Comparison of ENCODE assay signal across 13 cellular contexts in the genomic region with DNA sequence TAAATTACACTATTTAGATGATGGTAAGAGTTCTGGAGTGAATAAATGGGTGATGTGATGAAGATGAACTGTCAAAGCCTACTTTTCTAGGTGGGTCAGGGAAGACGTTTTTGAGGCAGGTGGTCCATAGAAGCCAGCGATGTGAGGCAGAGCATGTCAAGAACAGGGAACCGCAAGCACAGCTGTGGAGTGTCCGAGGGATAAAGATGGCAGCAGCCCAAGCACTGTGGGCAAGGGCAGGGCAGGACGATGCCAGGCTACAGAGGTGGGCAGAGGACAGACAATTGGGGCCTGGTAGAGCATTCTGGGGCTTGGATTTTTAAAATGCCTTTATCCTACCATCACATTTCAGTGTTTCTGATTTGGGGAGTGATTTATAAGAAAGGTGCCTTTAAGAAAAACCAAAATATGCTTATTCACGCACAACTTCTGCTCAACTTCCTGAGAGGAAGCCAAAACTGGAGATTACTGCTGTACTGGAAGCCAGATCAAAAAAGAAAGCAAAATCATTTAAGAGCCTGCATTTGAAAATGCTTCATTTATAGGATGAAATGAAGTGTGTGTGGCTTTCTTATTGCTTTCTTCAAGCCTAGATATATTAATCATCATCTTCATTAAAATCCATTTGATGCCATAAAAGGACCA.
A peak's percentile ranks its signal among the peaks of the same experiment; 100 is the strongest.
DNase-seq lines count a peak whose midpoint lies in the region; ATAC-seq and TF ChIP-seq lines count a peak whose summit lies in the region.
"Had no signal": no experiment of that assay in that cellular context is flagged by ENCODE, and none has a peak within 500 bp of the region (broad histone marks: within the 10 kb centered on the region; RNA-seq: fewer than 3 reads in every experiment).

No MANE protein-coding gene starts in this region.

- H3K4me3 ChIP-seq in left lung (peak overlapping the region in 1 of 2 donors; percentile 24), Peyer's patch (no peak overlapping the region)
- H3K4me3 ChIP-seq: prostate gland had no signal

- no peaks in the 10 kb centered on the region for H3K9me3 Mint-ChIP-seq in naive B cell
- H3K9me3 Mint-ChIP-seq: activated naive CD8-positive, alpha-beta T cell treated with anti-CD3 and anti-CD28 coated beads for 36 hours had no signal

- no peak for TF ChIP-seq CTCF in left lung (IDR thresholded peaks at IDR 0.05)
- no peak for TF ChIP-seq CTCF in Peyer's patch (IDR thresholded peaks at IDR 0.05)

- no peaks in the 10 kb centered on the region for H3K27me3 Mint-ChIP-seq in naive B cell

- H3K36me3 ChIP-seq in left lung: no peaks in the 10 kb centered on the region
- H3K36me3 ChIP-seq in Peyer's patch: no peaks in the 10 kb centered on the region
- H3K36me3 ChIP-seq: prostate gland had no signal

- intact Hi-C loops in left lung (cut with DNase I): no loop called here

- H3K9me3 ChIP-seq in left lung: no peaks in the 10 kb centered on the region
- no peaks in the 10 kb centered on the region for H3K9me3 ChIP-seq in Peyer's patch
- H3K9me3 ChIP-seq: prostate gland had no signal

- H3K36me3 Mint-ChIP-seq in naive B cell: no peaks in the 10 kb centered on the region
- H3K36me3 Mint-ChIP-seq: activated naive CD8-positive, alpha-beta T cell treated with anti-CD3 and anti-CD28 coated beads for 36 hours had no signal

- DNase-seq in GF-D8 (lab: John Stamatoyannopoulos, UW) (peak; percentile 1), naive B cell (no peak), left lung (no peak), Peyer's patch (no peak), NCI-H1694 treated with DMSO at 0.1 percent for 48 hours (lab: John Stamatoyannopoulos, UW) (no peak)
- DNase-seq: activated naive CD8-positive, alpha-beta T cell treated with anti-CD3 and anti-CD28 coated beads for 36 hours; NCI-H1048; NCI-H510A; stimulated activated CD4-positive, alpha-beta T cell treated with anti-CD3 and anti-CD28 coated beads, Interleukin-4, amount 100 ng/mL, for 4 hours had no signal

- H3K4me1 ChIP-seq in left lung (peaks cover 0 to 8% of the 10 kb centered on the region in 2 donors), Peyer's patch (no peaks in the 10 kb centered on the region)
- H3K4me1 ChIP-seq: prostate gland had no signal

- H3K27me3 ChIP-seq in left lung: no peaks in the 10 kb centered on the region
- no peaks in the 10 kb centered on the region for H3K27me3 ChIP-seq in Peyer's patch

- ATAC-seq in HG03354 (IDR thresholded peaks at IDR 0.05; ENCODE audit: poor library complexity, severe bottlenecking, unreplicated experiment) (peak; percentile 48), naive B cell (ENCODE audit: low read depth in 2 of 2) (no peak), left lung (no peak), GM21447 (IDR thresholded peaks at IDR 0.05; ENCODE audit: unreplicated experiment) (no peak)

- TF ChIP-seq POLR2A in Peyer's patch (IDR thresholded peaks at IDR 0.05): no peak

- H3K4me1 Mint-ChIP-seq in naive B cell: peaks cover 6% of the 10 kb centered on the region in 3 donors

- peak overlapping the region in 5 of 8 donors; percentile 6 to 75 (median 31) for H3K4me3 Mint-ChIP-seq in naive B cell
- H3K4me3 Mint-ChIP-seq: activated naive CD8-positive, alpha-beta T cell treated with anti-CD3 and anti-CD28 coated beads for 36 hours had no signal

- H3K27ac ChIP-seq in angular gyrus (ENCODE audit: low read depth, low read length) (peak overlapping the region; percentile 44), left lung (peak overlapping the region in 1 of 2 donors; percentile 26), Peyer's patch (no peak overlapping the region)
- H3K27ac ChIP-seq: prostate gland had no signal

- H3K27ac Mint-ChIP-seq in naive B cell: peak overlapping the region in 1 of 6 donors; percentile 39
- H3K27ac Mint-ChIP-seq: activated naive CD8-positive, alpha-beta T cell treated with anti-CD3 and anti-CD28 coated beads for 36 hours had no signal
